12 cellular contexts compared by ENCODE assay signal in the genomic region with DNA sequence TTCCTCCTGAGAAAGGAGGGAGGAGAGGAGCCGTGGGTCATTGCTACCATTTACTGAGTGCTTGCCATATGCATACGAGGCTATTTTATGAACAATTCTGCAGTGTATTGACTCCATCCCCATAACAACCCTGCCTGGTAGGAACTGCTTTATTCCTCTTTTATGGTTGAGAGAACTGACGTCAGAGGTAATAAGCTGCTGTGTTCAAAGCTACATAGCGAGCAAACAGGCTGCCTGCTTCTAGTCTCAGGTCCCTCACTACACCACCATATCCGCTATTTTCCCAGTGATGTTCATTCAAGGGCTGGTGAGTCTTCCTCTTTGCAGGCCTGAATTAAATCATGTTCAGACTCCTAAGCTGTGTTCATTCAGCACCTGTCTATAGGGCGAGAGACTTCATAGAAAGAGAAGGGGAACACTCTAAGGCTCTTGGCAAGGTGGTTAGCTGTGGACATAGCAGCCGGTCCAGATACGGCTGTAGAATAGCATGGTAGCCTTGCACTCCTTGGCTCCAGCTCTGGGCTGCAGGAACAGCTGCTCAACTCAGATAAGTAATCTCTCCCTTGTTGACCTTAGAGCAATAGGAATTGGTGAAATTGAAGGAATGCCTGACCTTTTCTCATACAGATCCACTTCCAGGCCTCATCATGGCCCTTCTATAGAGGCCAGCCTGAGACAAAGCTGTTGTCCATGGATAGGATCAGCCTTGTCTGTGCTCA.
A peak's percentile ranks its signal among the peaks of the same experiment; 100 is the strongest.
DNase-seq lines count a peak whose midpoint lies in the region; ATAC-seq and TF ChIP-seq lines count a peak whose summit lies in the region.
"Had no signal": no experiment of that assay in that cellular context is flagged by ENCODE, and none has a peak within 500 bp of the region (broad histone marks: within the 10 kb centered on the region; RNA-seq: fewer than 3 reads in every experiment).

No MANE protein-coding gene starts in this region.

- TF ChIP-seq CTCF in right atrium auricular region (IDR thresholded peaks at IDR 0.05) (no peak), RWPE2 (IDR thresholded peaks at IDR 0.05; ENCODE audit: poor library complexity, severe bottlenecking) (no peak), upper lobe of right lung (IDR thresholded peaks at IDR 0.05) (no peak)

- no peak for DNase-seq in Right ventricle myocardium superior
- DNase-seq in right atrium auricular region (ENCODE audit: low spot score): no peak
- no peak for DNase-seq in RWPE2 (ENCODE audit: low spot score)
- DNase-seq in left ventricle myocardium superior: no peak
- no peak for DNase-seq in upper lobe of right lung
- no peak for DNase-seq in superior temporal gyrus (ENCODE audit: extremely low spot score)
- DNase-seq: glutamatergic neuron, Karpas-422, mesenchymal stem cell, NCI-H226 had no signal

- H3K4me1 ChIP-seq in right atrium auricular region (peaks cover 0 to 32% of the 10 kb centered on the region in 2 donors), RWPE2 (ENCODE audit: insufficient read depth, poor library complexity, severe bottlenecking) (peaks cover 27% of the 10 kb centered on the region), upper lobe of right lung (peaks cover 8% of the 10 kb centered on the region)

- ATAC-seq in Right ventricle myocardium superior (ENCODE audit: poor library complexity) (peak; percentile 40), RWPE2 (ENCODE audit: low read depth) (no peak), left ventricle myocardium superior (peak; percentile 60), upper lobe of right lung (peak; percentile 49), HG03460 (IDR thresholded peaks at IDR 0.05; ENCODE audit: unreplicated experiment) (no peak)
- ATAC-seq: esophagus mucosa had no signal

- H3K27ac ChIP-seq in right atrium auricular region: no peak overlapping the region
- peak overlapping the region; percentile 99 for H3K27ac ChIP-seq in RWPE2 (ENCODE audit: poor library complexity, severe bottlenecking)
- H3K27ac ChIP-seq in upper lobe of right lung: no peak overlapping the region

- intact Hi-C loops in Right ventricle myocardium superior (cut with DNase I) (no loop called here), left ventricle myocardium superior (cut with micrococcal nuclease) (no loop called here), upper lobe of right lung (cut with DNase I) (no loop called here)

- H3K36me3 ChIP-seq in right atrium auricular region (no peaks in the 10 kb centered on the region), RWPE2 (ENCODE audit: low read depth) (peaks cover 63% of the 10 kb centered on the region), upper lobe of right lung (peaks cover 7% of the 10 kb centered on the region)

- H3K4me3 ChIP-seq in right atrium auricular region (no peak overlapping the region), RWPE2 (ENCODE audit: severe bottlenecking) (no peak overlapping the region), upper lobe of right lung (no peak overlapping the region)

- H3K27me3 ChIP-seq in right atrium auricular region: no peaks in the 10 kb centered on the region
- H3K27me3 ChIP-seq in RWPE2 (ENCODE audit: insufficient read depth, poor library complexity, severe bottlenecking): no peaks in the 10 kb centered on the region
- H3K27me3 ChIP-seq in upper lobe of right lung: no peaks in the 10 kb centered on the region

- no peaks in the 10 kb centered on the region for H3K9me3 ChIP-seq in right atrium auricular region
- no peaks in the 10 kb centered on the region for H3K9me3 ChIP-seq in RWPE2 (ENCODE audit: severe bottlenecking)
- no peaks in the 10 kb centered on the region for H3K9me3 ChIP-seq in upper lobe of right lung

Comparison
In these comparisons a context has a peak if more than half of its experiments do, and no peak if none do; other contexts are left out.
1. ATAC-seq: peak in Right ventricle myocardium superior (single experiment), left ventricle myocardium superior (single experiment) and upper lobe of right lung (single experiment); none in RWPE2 (single experiment) and HG03460 (single experiment).